9 cellular contexts compared by ENCODE assay signal in genomic region chr2:85852979-85853498, GRCh38.
DNase-seq lines count a peak whose midpoint lies in the region; ATAC-seq lines count a peak whose summit lies in the region.
"Had no signal": no experiment of that assay in that cellular context is flagged by ENCODE, and none has a peak within 500 bp of the region (broad histone marks: within the 10 kb centered on the region; RNA-seq: fewer than 3 reads in every experiment).

No MANE protein-coding gene starts in this region.

- H3K27ac Mint-ChIP-seq in stimulated activated effector memory CD8-positive, alpha-beta T cell treated with anti-CD3 and anti-CD28 coated beads, Interleukin-12 subunit alpha, Interleukin-12 subunit beta, amount 100 ng/mL, for 72 hours, result peak overlapping the region; percentile 97

- ATAC-seq in HG03520 (IDR thresholded peaks at IDR 0.05; ENCODE audit: unreplicated experiment), result peak; percentile 51
- ATAC-seq in stimulated activated effector memory CD8-positive, alpha-beta T cell treated with anti-CD3 and anti-CD28 coated beads, Interleukin-12 subunit alpha, Interleukin-12 subunit beta, amount 100 ng/mL, for 72 hours, result peak; percentile 90
- ATAC-seq: A549 had no signal

- H3K36me3 Mint-ChIP-seq in stimulated activated effector memory CD8-positive, alpha-beta T cell treated with anti-CD3 and anti-CD28 coated beads, Interleukin-12 subunit alpha, Interleukin-12 subunit beta, amount 100 ng/mL, for 72 hours, result peaks cover 12% of the 10 kb centered on the region

- DNase-seq in SIG-M5 treated with dmso at 0.1 percent for 504 hours (lab: John Stamatoyannopoulos, UW; ENCODE audit: unreplicated experiment), result peak; percentile 10
- no peak for DNase-seq in SIG-M5 (lab: John Stamatoyannopoulos, UW)
- DNase-seq in activated T-cell treated with anti-CD3 and anti-CD28 coated beads for 4 hours, result peak; percentile 36
- DNase-seq in hepatic stellate cell (ENCODE audit: low spot score), result peak; percentile 17
- DNase-seq in stimulated activated effector memory CD8-positive, alpha-beta T cell treated with anti-CD3 and anti-CD28 coated beads, Interleukin-12 subunit alpha, Interleukin-12 subunit beta, amount 100 ng/mL, for 72 hours (ENCODE audit: low spot score in 2 of 2), result peak; percentile 36 to 78
- DNase-seq in DMS79 (lab: John Stamatoyannopoulos, UW), result no peak
- no peak for DNase-seq in NCI-H2081 treated with DMSO at 0.1 percent for 48 hours (lab: John Stamatoyannopoulos, UW)

- H3K4me3 Mint-ChIP-seq in stimulated activated effector memory CD8-positive, alpha-beta T cell treated with anti-CD3 and anti-CD28 coated beads, Interleukin-12 subunit alpha, Interleukin-12 subunit beta, amount 100 ng/mL, for 72 hours, result peak overlapping the region; percentile 74

- peaks cover 3% of the 10 kb centered on the region for H3K9me3 Mint-ChIP-seq in stimulated activated effector memory CD8-positive, alpha-beta T cell treated with anti-CD3 and anti-CD28 coated beads, Interleukin-12 subunit alpha, Interleukin-12 subunit beta, amount 100 ng/mL, for 72 hours

- H3K4me1 Mint-ChIP-seq in stimulated activated effector memory CD8-positive, alpha-beta T cell treated with anti-CD3 and anti-CD28 coated beads, Interleukin-12 subunit alpha, Interleukin-12 subunit beta, amount 100 ng/mL, for 72 hours, result peaks cover 78% of the 10 kb centered on the region

Comparison
In these comparisons a context has a peak if more than half of its experiments do, and no peak if none do; other contexts are left out.
1. DNase-seq: peak in SIG-M5 treated with dmso at 0.1 percent for 504 hours (single experiment), activated T-cell treated with anti-CD3 and anti-CD28 coated beads for 4 hours (single experiment), hepatic stellate cell (single experiment) and stimulated activated effector memory CD8-positive, alpha-beta T cell treated with anti-CD3 and anti-CD28 coated beads, Interleukin-12 subunit alpha, Interleukin-12 subunit beta, amount 100 ng/mL, for 72 hours (2 of 2); none in SIG-M5 (single experiment), DMS79 (single experiment) and NCI-H2081 treated with DMSO at 0.1 percent for 48 hours (single experiment).